Comparison of ENCODE assay signal across 6 cellular contexts in genomic region chr5:29469581-29469980, GRCh38.
"Had no signal": no experiment of that assay in that cellular context is flagged by ENCODE, and none has a peak within 500 bp of the region (broad histone marks: within the 10 kb centered on the region; RNA-seq: fewer than 3 reads in every experiment).

No MANE protein-coding gene starts in this region.

- H3K36me3 ChIP-seq: HAP-1 had no signal

- H3K27ac ChIP-seq: GM23248, HL-60 had no signal

- H3K4me3 ChIP-seq: GM23248, HAP-1 had no signal

- DNase-seq: GM23248, GOT3, H7, HFFc6 had no signal

- H3K4me1 ChIP-seq: HAP-1 had no signal

- H3K9me3 ChIP-seq: HAP-1 had no signal
